12 cellular contexts compared by ENCODE assay signal in genomic region chr4:4422856-4423485, GRCh38. TPM values are rescaled to one million over a fixed set of nuclear protein-coding genes. Genes with fewer than 3 reads are reported as not detected.
"Had no signal": no experiment of that assay in that cellular context is flagged by ENCODE, and none has a peak within 500 bp of the region (broad histone marks: within the 10 kb centered on the region; RNA-seq: fewer than 3 reads in every experiment).

No MANE protein-coding gene starts in this region.

- H3K4me3 Mint-ChIP-seq: central memory CD8-positive, alpha-beta T cell; dendritic cell treated with granulocyte-macrophage colony-stimulating factor and Interleukin-4, amounts not matched to agents 40 ng/mL and 50 ng/mL, for 4 days; effector memory CD8-positive, alpha-beta T cell; stimulated activated memory B cell treated with anti-CD40 and anti-IgM and Interleukin-4, amounts not matched to agents 10 μg/mL and 1 μg/mL and 100 μg/mL, for 72 hours had no signal

- H3K27me3 ChIP-seq: gastroesophageal sphincter, hepatocyte, transverse colon had no signal

- H3K4me3 ChIP-seq: gastroesophageal sphincter, hepatocyte, smooth muscle cell, transverse colon had no signal

- H3K27ac Mint-ChIP-seq: dendritic cell treated with granulocyte-macrophage colony-stimulating factor and Interleukin-4, amounts not matched to agents 40 ng/mL and 50 ng/mL, for 4 days; stimulated activated memory B cell treated with anti-CD40 and anti-IgM and Interleukin-4, amounts not matched to agents 10 μg/mL and 1 μg/mL and 100 μg/mL, for 72 hours had no signal

- ATAC-seq: effector memory CD8-positive, alpha-beta T cell; gastroesophageal sphincter; stimulated activated memory B cell treated with anti-CD40 and anti-IgM and Interleukin-4, amounts not matched to agents 10 μg/mL and 1 μg/mL and 100 μg/mL, for 72 hours had no signal

- H3K9me3 ChIP-seq: gastroesophageal sphincter, transverse colon had no signal

- H3K27me3 Mint-ChIP-seq: central memory CD8-positive, alpha-beta T cell; dendritic cell treated with granulocyte-macrophage colony-stimulating factor and Interleukin-4, amounts not matched to agents 40 ng/mL and 50 ng/mL, for 4 days; effector memory CD8-positive, alpha-beta T cell; stimulated activated memory B cell treated with anti-CD40 and anti-IgM and Interleukin-4, amounts not matched to agents 10 μg/mL and 1 μg/mL and 100 μg/mL, for 72 hours had no signal

- H3K4me1 Mint-ChIP-seq: stimulated activated memory B cell treated with anti-CD40 and anti-IgM and Interleukin-4, amounts not matched to agents 10 μg/mL and 1 μg/mL and 100 μg/mL, for 72 hours had no signal

- H3K9me3 Mint-ChIP-seq: central memory CD8-positive, alpha-beta T cell; dendritic cell treated with granulocyte-macrophage colony-stimulating factor and Interleukin-4, amounts not matched to agents 40 ng/mL and 50 ng/mL, for 4 days; effector memory CD8-positive, alpha-beta T cell; stimulated activated memory B cell treated with anti-CD40 and anti-IgM and Interleukin-4, amounts not matched to agents 10 μg/mL and 1 μg/mL and 100 μg/mL, for 72 hours had no signal

- DNase-seq: activated CD8-positive, alpha-beta memory T cell treated with anti-CD3 and anti-CD28 coated beads, Interleukin-2, amount 50 U/mL, for 48 hours; activated naive CD4-positive, alpha-beta T cell treated with anti-CD3 and anti-CD28 coated beads, Interleukin-2, amount 50 U/mL, for 16 hours; effector memory CD8-positive, alpha-beta T cell; mesendoderm; transverse colon had no signal

- H3K4me1 ChIP-seq: gastroesophageal sphincter, transverse colon had no signal

- H3K27ac ChIP-seq: gastroesophageal sphincter, hepatocyte, transverse colon had no signal

RNA-seq across cellular contexts. Expression of gene NSG1, which starts 36.1 kb away (rescaled TPM):
- total RNA-seq: osteoblast had no signal
